Comparison of ENCODE assay signal across 1 cellular context in the genomic region with DNA sequence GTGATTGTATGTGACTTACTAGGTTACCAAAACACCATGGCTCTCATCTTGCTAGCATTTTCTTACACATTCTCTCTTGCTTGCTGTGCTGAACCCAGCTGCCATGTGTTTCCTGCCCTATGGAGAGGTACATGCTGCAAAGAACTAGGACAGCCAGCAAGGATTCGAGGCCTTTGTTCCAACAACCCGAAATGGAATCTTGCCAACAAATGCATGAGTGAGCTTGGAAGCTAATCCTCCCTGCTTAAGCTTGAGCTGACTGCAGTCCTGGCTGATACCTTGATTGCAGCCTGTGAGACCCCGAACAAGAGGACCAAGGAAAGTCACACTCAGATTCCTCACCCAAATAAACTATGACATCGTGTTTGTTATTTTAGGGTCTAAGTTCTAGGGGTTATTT.
TF ChIP-seq lines count a peak whose summit lies in the region.

No MANE protein-coding gene starts in this region.

TF ChIP-seq in IMR-90, 13 proteins besides CTCF, POLR2A, EP300 and RAD21 (continued from another document):
- TF ChIP-seq, protein P1, sequence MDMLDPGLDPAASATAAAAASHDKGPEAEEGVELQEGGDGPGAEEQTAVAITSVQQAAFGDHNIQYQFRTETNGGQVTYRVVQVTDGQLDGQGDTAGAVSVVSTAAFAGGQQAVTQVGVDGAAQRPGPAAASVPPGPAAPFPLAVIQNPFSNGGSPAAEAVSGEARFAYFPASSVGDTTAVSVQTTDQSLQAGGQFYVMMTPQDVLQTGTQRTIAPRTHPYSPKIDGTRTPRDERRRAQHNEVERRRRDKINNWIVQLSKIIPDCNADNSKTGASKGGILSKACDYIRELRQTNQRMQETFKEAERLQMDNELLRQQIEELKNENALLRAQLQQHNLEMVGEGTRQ (IDR thresholded peaks at IDR 0.05; ENCODE audit: low read depth, low read length), result no peak
- TF ChIP-seq MAZ (IDR thresholded peaks at IDR 0.05; ENCODE audit: borderline replicate concordance, low read depth, low read length), result no peak
- no peak for TF ChIP-seq RFX5 (IDR thresholded peaks at IDR 0.05; ENCODE audit: low read depth, low read length)
- no peak for TF ChIP-seq BHLHE40 (IDR thresholded peaks at IDR 0.05; ENCODE audit: low read depth, low read length)
